In the genomic region with DNA sequence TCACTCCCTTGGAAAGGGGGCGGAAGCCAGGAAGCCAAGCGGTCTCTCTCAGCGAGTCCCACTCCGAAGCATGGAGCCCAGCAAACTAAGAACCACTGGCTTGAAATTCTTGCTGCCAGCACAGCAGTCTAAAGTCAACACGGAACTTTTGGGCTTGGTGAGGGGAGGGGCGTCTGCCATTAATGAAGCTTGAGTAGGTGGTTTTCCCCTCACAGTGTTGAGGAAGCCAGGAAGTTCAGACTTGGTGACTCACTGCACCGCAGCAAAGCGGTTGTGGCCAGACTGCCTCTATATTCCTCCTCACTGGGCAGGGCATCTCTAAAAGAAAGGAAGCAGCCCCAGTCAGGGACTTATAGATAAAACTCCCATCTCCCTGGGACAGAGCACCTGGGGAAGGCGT, we compare ENCODE assay signal across 10 cellular contexts.
DNase-seq lines count a peak whose midpoint lies in the region.
"Had no signal": no experiment of that assay in that cellular context is flagged by ENCODE, and none has a peak within 500 bp of the region (broad histone marks: within the 10 kb centered on the region; RNA-seq: fewer than 3 reads in every experiment).

No MANE protein-coding gene starts in this region.

- no peaks in the 10 kb centered on the region for H3K27me3 ChIP-seq in mesendoderm (ENCODE audit: insufficient read depth, low read length, poor library complexity)
- H3K27me3 ChIP-seq: upper lobe of left lung had no signal

- H3K4me2 ChIP-seq in mesendoderm (ENCODE audit: low read length): no peak overlapping the region

- CTCF ChIA-PET in activated naive CD4-positive, alpha-beta T cell treated with anti-CD3 and anti-CD28 coated beads, Interleukin-2, amount 10 ng/mL, durations not matched to agents 7 days and 5 days (lab: Charles Lee): no interaction called here

- no peak overlapping the region for H4K8ac ChIP-seq in mesendoderm (ENCODE audit: low read depth, low read length)

- no peak overlapping the region for H2BK5ac ChIP-seq in mesendoderm (ENCODE audit: low read length)

- H3K4me3 Mint-ChIP-seq in activated naive CD4-positive, alpha-beta T cell treated with anti-CD3 and anti-CD28 coated beads, Interleukin-2, amount 10 ng/mL, durations not matched to agents 7 days and 5 days: no peak overlapping the region

- H2AK5ac ChIP-seq in mesendoderm (ENCODE audit: low read length): no peak overlapping the region

- peaks cover 28% of the 10 kb centered on the region for H3K9me3 Mint-ChIP-seq in activated naive CD4-positive, alpha-beta T cell treated with anti-CD3 and anti-CD28 coated beads, Interleukin-2, amount 10 ng/mL, durations not matched to agents 7 days and 5 days

- peaks cover 18% of the 10 kb centered on the region for H3K4me1 Mint-ChIP-seq in activated naive CD4-positive, alpha-beta T cell treated with anti-CD3 and anti-CD28 coated beads, Interleukin-2, amount 10 ng/mL, durations not matched to agents 7 days and 5 days

- no peaks in the 10 kb centered on the region for H3K79me2 ChIP-seq in mesendoderm (ENCODE audit: control insufficient read depth, insufficient read depth, low read length)

- no CpG with 5 or more reads among the region's 9 CpGs for WGBS in mesendoderm (ENCODE audit: extremely low coverage, insufficient coverage, low lambda C conversion rate)

- H3K27ac Mint-ChIP-seq in activated naive CD4-positive, alpha-beta T cell treated with anti-CD3 and anti-CD28 coated beads, Interleukin-2, amount 10 ng/mL, durations not matched to agents 7 days and 5 days: no peak overlapping the region

- no peaks in the 10 kb centered on the region for H3K4me1 ChIP-seq in mesendoderm (ENCODE audit: control insufficient read depth, low read depth, low read length)
- H3K4me1 ChIP-seq: upper lobe of left lung had no signal

- H2BK15ac ChIP-seq in mesendoderm (replicated peaks; ENCODE audit: low read depth): no peak overlapping the region

- no peak overlapping the region for H3K4ac ChIP-seq in mesendoderm (ENCODE audit: low read depth, low read length)

- H3K27me3 Mint-ChIP-seq in activated naive CD4-positive, alpha-beta T cell treated with anti-CD3 and anti-CD28 coated beads, Interleukin-2, amount 10 ng/mL, durations not matched to agents 7 days and 5 days: no peaks in the 10 kb centered on the region

- no peaks in the 10 kb centered on the region for H3K79me1 ChIP-seq in mesendoderm (ENCODE audit: low read length)

- no peaks in the 10 kb centered on the region for H3K36me3 ChIP-seq in mesendoderm (ENCODE audit: control insufficient read depth, insufficient read depth, low read length)
- H3K36me3 ChIP-seq: upper lobe of left lung had no signal

- no peak overlapping the region for H2BK120ac ChIP-seq in mesendoderm (ENCODE audit: low read depth, low read length)

- H3K18ac ChIP-seq in mesendoderm (ENCODE audit: low read length): no peak overlapping the region

- H3K56ac ChIP-seq in mesendoderm (ENCODE audit: low read length): no peak overlapping the region

- no peak overlapping the region for H4K5ac ChIP-seq in mesendoderm (ENCODE audit: low read length)

- peaks cover 7% of the 10 kb centered on the region for H3K36me3 Mint-ChIP-seq in activated naive CD4-positive, alpha-beta T cell treated with anti-CD3 and anti-CD28 coated beads, Interleukin-2, amount 10 ng/mL, durations not matched to agents 7 days and 5 days

- H3K9ac ChIP-seq in mesendoderm (ENCODE audit: low read length): no peak overlapping the region

- no peak overlapping the region for H3K27ac ChIP-seq in mesendoderm (ENCODE audit: low read depth, low read length)
- H3K27ac ChIP-seq: upper lobe of left lung had no signal

- DNase-seq in DMS53 (lab: John Stamatoyannopoulos, UW) (peak; percentile 20), T-helper 1 cell (peak in 4 of 5 donors; percentile 17 to 81 (median 32)), mesendoderm (no peak), cerebellar nuclear complex (lab: John Stamatoyannopoulos, UW) (no peak), DMS79 (lab: John Stamatoyannopoulos, UW) (no peak), HuH-7 (ENCODE audit: low spot score) (no peak)
- peak; percentile 51 for DNase-seq in activated naive CD4-positive, alpha-beta T cell treated with anti-CD3 and anti-CD28 coated beads, Interleukin-2, amount 10 ng/mL, durations not matched to agents 7 days and 5 days
- DNase-seq in stimulated activated CD4-positive, alpha-beta T cell treated with anti-CD3 and anti-CD28 coated beads, Interleukin-12 subunit alpha, Interleukin-12 subunit beta, amount 100 ng/mL, for 4 hours: peak; percentile 21
- DNase-seq: left ventricle myocardium superior had no signal

- H3K4me3 ChIP-seq in mesendoderm (ENCODE audit: low read length): no peak overlapping the region
- H3K4me3 ChIP-seq: upper lobe of left lung had no signal

- H3K23ac ChIP-seq in mesendoderm (ENCODE audit: low read length): no peak overlapping the region

Comparison
In these comparisons a context has a peak if more than half of its experiments do, and no peak if none do; other contexts are left out.
1. DNase-seq: peak in DMS53 (single experiment), T-helper 1 cell (4 of 5), activated naive CD4-positive, alpha-beta T cell treated with anti-CD3 and anti-CD28 coated beads, Interleukin-2, amount 10 ng/mL, durations not matched to agents 7 days and 5 days (single experiment) and stimulated activated CD4-positive, alpha-beta T cell treated with anti-CD3 and anti-CD28 coated beads, Interleukin-12 subunit alpha, Interleukin-12 subunit beta, amount 100 ng/mL, for 4 hours (single experiment); none in mesendoderm (single experiment), cerebellar nuclear complex (0 of 2), DMS79 (single experiment) and HuH-7 (single experiment).